Comparison of ENCODE assay signal across 34 cellular contexts in the genomic region with DNA sequence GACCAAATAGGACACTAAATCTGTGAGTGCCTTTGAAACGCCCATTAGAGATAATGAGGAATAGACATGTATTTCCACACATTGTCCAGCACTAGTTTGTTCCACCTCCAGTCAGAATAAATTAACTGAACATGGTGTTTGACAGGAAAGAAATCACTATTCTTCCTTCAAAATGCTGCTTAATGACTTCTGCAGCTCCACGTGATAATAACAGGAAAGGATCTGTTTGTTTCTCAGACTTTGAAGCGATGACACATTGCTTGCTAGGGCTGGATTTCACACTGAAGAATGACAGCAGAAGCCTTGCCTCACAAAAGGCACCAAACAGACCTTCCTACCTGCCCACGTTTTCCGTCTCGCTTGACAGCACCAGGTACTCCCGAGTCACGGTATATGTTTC.
"Had no signal": no experiment of that assay in that cellular context is flagged by ENCODE, and none has a peak within 500 bp of the region (broad histone marks: within the 10 kb centered on the region; RNA-seq: fewer than 3 reads in every experiment).

No MANE protein-coding gene starts in this region.

- H3K4me3 ChIP-seq: adrenal gland, body of pancreas, breast epithelium had no signal

- H3K4me1 ChIP-seq: adrenal gland, body of pancreas, breast epithelium had no signal

- H3K9me3 ChIP-seq: adrenal gland, body of pancreas, breast epithelium had no signal

- H3K27me3 ChIP-seq: adrenal gland, body of pancreas, brain microvascular endothelial cell, breast epithelium had no signal

- H3K27ac ChIP-seq: adrenal gland, body of pancreas, brain microvascular endothelial cell, breast epithelium, VCaP had no signal

- ATAC-seq: activated CD8-positive, alpha-beta T cell treated with anti-CD3 and anti-CD28 coated beads for 36 hours; activated naive CD4-positive, alpha-beta T cell treated with anti-CD3 and anti-CD28 coated beads, Interleukin-2, amount 50 U/mL, for 72 hours; activated T-cell treated with anti-CD3 and anti-CD28 coated beads, Interleukin-2, amount 50 U/mL, for 4 hours; activated T-cell treated with anti-CD3 and anti-CD28 coated beads, Interleukin-2, amount 50 U/mL, for 72 hours; activated T-helper 17 cell treated with anti-CD3 and anti-CD28 coated beads, Interleukin-2, amount 50 U/mL, for 72 hours; body of pancreas had no signal

- FAIRE-seq: astrocyte, TTC549 had no signal

- DNase-seq: activated B cell treated with CpG ODN at 0.5 μM for 24 hours; activated CD4-positive, alpha-beta memory T cell treated with anti-CD3 and anti-CD28 coated beads for 36 hours; activated CD4-positive, alpha-beta T cell treated with anti-CD3 and anti-CD28 coated beads for 4 hours; activated CD4-positive, alpha-beta T cell treated with anti-CD3 and anti-CD28 coated beads, Interleukin-2, amount 10 ng/mL, durations not matched to agents 24 days and 14 days; activated CD4-positive, alpha-beta T cell treated with anti-CD3 and anti-CD28 coated beads, Interleukin-2, amount 50 U/mL, for 1 hour; activated CD4-positive, alpha-beta T cell treated with anti-CD3 and anti-CD28 coated beads, Interleukin-2, amount 50 U/mL, for 4 hours; activated CD4-positive, CD25-positive, alpha-beta regulatory T cell treated with anti-CD3 and anti-CD28 coated beads, Interleukin-2, amount 50 U/mL, for 72 hours; activated CD8-positive, alpha-beta memory T cell treated with anti-CD3 and anti-CD28 coated beads, Interleukin-2, amount 50 U/mL, for 4 hours; activated CD8-positive, alpha-beta T cell treated with anti-CD3 and anti-CD28 coated beads for 36 hours; activated effector memory CD4-positive, alpha-beta T cell treated with anti-CD3 and anti-CD28 coated beads, Interleukin-2, amount 50 U/mL, for 16 hours; activated gamma-delta T cell treated with Interleukin-2 at 50 U/mL for 16 hours; activated naive CD4-positive, alpha-beta T cell; activated naive CD4-positive, alpha-beta T cell treated with anti-CD3 and anti-CD28 coated beads for 36 hours; activated naive CD4-positive, alpha-beta T cell treated with anti-CD3 and anti-CD28 coated beads, Interleukin-2, amount 50 U/mL, for 16 hours; activated naive CD8-positive, alpha-beta T cell treated with anti-CD3 and anti-CD28 coated beads for 36 hours; activated T-cell treated with anti-CD3 and anti-CD28 coated beads for 4 hours; activated T-cell treated with anti-CD3 and anti-CD28 coated beads, Interleukin-2, amount 50 U/mL, for 1 hour; activated T-cell treated with anti-CD3 and anti-CD28 coated beads, Interleukin-2, amount 50 U/mL, for 4 hours; activated T-cell treated with anti-CD3 and anti-CD28 coated beads, Interleukin-2, amount 50 U/mL, for 72 hours; adrenal gland; amniotic stem cell; aorta; body of pancreas; brain microvascular endothelial cell; central memory CD4-positive, alpha-beta T cell; T-helper 1 cell; T-helper 2 cell; T-helper 9 cell had no signal

- H3K36me3 ChIP-seq: adrenal gland, brain microvascular endothelial cell, breast epithelium had no signal
